21 cellular contexts compared by ENCODE assay signal in the genomic region with DNA sequence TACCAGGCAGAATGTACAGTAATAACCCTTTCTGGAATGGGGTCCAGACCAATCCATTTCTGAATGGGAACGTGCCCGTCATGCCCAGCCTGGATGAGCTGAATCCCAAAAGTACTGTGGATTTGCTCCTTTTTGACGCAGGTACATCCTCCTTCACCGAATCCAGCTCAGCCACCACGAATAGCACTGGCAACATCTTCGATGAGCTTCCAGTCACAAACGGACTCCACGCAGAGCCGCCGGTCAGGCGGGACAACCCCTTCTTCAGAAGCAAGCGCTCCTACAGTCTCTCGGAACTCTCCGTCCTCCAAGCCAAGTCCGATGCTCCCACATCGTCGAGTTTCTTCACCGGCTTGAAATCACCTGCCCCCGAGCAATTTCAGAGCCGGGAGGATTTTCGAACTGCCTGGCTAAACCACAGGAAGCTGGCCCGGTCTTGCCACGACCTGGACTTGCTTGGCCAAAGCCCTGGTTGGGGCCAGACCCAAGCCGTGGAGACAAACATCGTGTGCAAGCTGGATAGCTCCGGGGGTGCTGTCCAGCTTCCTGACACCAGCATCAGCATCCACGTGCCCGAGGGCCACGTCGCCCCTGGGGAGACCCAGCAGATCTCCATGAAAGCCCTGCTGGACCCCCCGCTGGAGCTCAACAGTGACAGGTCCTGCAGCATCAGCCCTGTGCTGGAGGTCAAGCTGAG.
"Had no signal": no experiment of that assay in that cellular context is flagged by ENCODE, and none has a peak within 500 bp of the region (broad histone marks: within the 10 kb centered on the region; RNA-seq: fewer than 3 reads in every experiment).

No MANE protein-coding gene starts in this region.

- H3K27me3 ChIP-seq: foreskin keratinocyte, left lung, stomach, transverse colon had no signal

- FAIRE-seq: keratinocyte had no signal

- H3K79me2 ChIP-seq: parathyroid adenoma had no signal

- ATAC-seq: effector memory CD8-positive, alpha-beta T cell; foreskin keratinocyte; left lung; psoas muscle; sciatic nerve had no signal

- H3K4me3 ChIP-seq: left lung, lung, psoas muscle, skin epidermis, stomach, thoracic aorta, transverse colon had no signal

- H3K4me1 ChIP-seq: parathyroid adenoma, psoas muscle, transverse colon had no signal

- DNase-seq: effector memory CD8-positive, alpha-beta T cell; erythroblast; foreskin keratinocyte; immature natural killer cell; left lung; mesendoderm; naive B cell; occipital lobe; retina; stimulated activated CD4-positive, alpha-beta T cell treated with anti-CD3 and anti-CD28 coated beads, Interleukin-12 subunit alpha, Interleukin-12 subunit beta, amount 100 ng/mL, for 4 hours; stimulated activated naive CD4-positive, alpha-beta T cell; stomach; substantia nigra; transverse colon had no signal

- H3K27ac ChIP-seq: foreskin keratinocyte, left lung, parathyroid adenoma, psoas muscle, skin epidermis, stomach, thoracic aorta, transverse colon had no signal

- H3K9me3 ChIP-seq: left lung, psoas muscle, stomach, thoracic aorta, transverse colon had no signal

- H3K9ac ChIP-seq: parathyroid adenoma had no signal

- H2AFZ ChIP-seq: parathyroid adenoma had no signal
